30 cellular contexts compared by ENCODE assay signal in the genomic region with DNA sequence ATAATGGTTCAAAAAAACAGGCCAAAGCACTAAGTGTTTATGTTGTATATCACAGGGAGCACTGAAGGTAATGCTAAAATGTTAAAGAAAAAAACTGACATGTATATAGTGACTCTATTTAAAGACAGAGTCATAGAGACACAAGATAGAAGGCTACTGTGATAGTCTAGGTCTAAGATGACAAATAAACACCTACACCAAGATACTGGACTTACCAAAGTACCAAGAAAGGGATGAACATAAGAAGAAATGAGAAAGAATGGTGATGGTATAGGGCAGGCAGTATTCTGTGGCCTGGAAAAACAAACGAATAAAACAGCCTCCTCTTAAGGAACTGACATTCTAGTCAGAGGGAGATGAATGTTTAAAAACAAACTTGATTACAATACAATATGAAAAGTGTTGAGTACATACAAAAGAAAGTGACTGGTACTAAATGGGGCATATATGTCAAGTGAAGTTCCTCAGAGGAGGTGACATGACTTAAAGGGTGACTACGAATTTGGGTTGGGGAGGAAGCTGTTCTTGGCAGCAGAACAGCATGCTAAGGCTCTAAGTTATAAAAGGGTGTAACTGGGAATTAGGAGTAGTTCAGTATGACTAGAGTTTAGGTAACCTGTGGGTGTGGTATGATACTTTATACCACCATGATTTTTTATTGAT. TPM values are rescaled to one million over a fixed set of nuclear protein-coding genes. Genes with fewer than 3 reads are reported as not detected.
DNase-seq lines count a peak whose midpoint lies in the region; ATAC-seq lines count a peak whose summit lies in the region.
"Had no signal": no experiment of that assay in that cellular context is flagged by ENCODE, and none has a peak within 500 bp of the region (broad histone marks: within the 10 kb centered on the region; RNA-seq: fewer than 3 reads in every experiment).

No MANE protein-coding gene starts in this region.

- POLR2A ChIA-PET in CD8-positive, alpha-beta memory T cell (lab: Charles Lee) = no interaction called here

- CTCF ChIA-PET in CD8-positive, alpha-beta memory T cell (lab: Charles Lee) = interaction anchor here (1.0 kb wide), 1 partner anchor 268 kb away, joined by 3 read pairs; no protein-coding TSS in a partner anchor

- no peak overlapping the region for H3K4me3 Mint-ChIP-seq in activated T-cell treated with anti-CD3 and anti-CD28 coated beads, Interleukin-2, amount 50 U/mL, for 4 hours
- H3K4me3 Mint-ChIP-seq in CD8-positive, alpha-beta memory T cell = peak overlapping the region in 1 of 7 donors; percentile 3
- H3K4me3 Mint-ChIP-seq in activated naive CD8-positive, alpha-beta T cell treated with anti-CD3 and anti-CD28 coated beads, Interleukin-2, amount 50 U/mL, for 24 hours = no peak overlapping the region
- H3K4me3 Mint-ChIP-seq in stimulated activated memory B cell treated with anti-CD40 and anti-IgM and Interleukin-4, amounts not matched to agents 10 μg/mL and 1 μg/mL and 100 μg/mL, for 72 hours = no peak overlapping the region
- H3K4me3 Mint-ChIP-seq: nephron progenitor cell had no signal

- H3K27me3 Mint-ChIP-seq in activated T-cell treated with anti-CD3 and anti-CD28 coated beads, Interleukin-2, amount 50 U/mL, for 4 hours (ENCODE audit: low read depth) = no peaks in the 10 kb centered on the region
- H3K27me3 Mint-ChIP-seq in CD8-positive, alpha-beta memory T cell = no peaks in the 10 kb centered on the region
- no peaks in the 10 kb centered on the region for H3K27me3 Mint-ChIP-seq in activated naive CD8-positive, alpha-beta T cell treated with anti-CD3 and anti-CD28 coated beads, Interleukin-2, amount 50 U/mL, for 24 hours
- H3K27me3 Mint-ChIP-seq in stimulated activated memory B cell treated with anti-CD40 and anti-IgM and Interleukin-4, amounts not matched to agents 10 μg/mL and 1 μg/mL and 100 μg/mL, for 72 hours = no peaks in the 10 kb centered on the region

- H3K27me3 ChIP-seq in CD8-positive, alpha-beta memory T cell (ENCODE audit: insufficient read depth, low read length, poor library complexity, severe bottlenecking) = no peaks in the 10 kb centered on the region
- H3K27me3 ChIP-seq: foreskin keratinocyte, hepatocyte, ovary, Peyer's patch, testis, vagina had no signal

- peaks cover 29% of the 10 kb centered on the region for H3K36me3 Mint-ChIP-seq in activated T-cell treated with anti-CD3 and anti-CD28 coated beads, Interleukin-2, amount 50 U/mL, for 4 hours (ENCODE audit: insufficient read depth)
- peaks cover 0 to 54% (median 10%) of the 10 kb centered on the region in 3 donors for H3K36me3 Mint-ChIP-seq in CD8-positive, alpha-beta memory T cell
- H3K36me3 Mint-ChIP-seq in activated naive CD8-positive, alpha-beta T cell treated with anti-CD3 and anti-CD28 coated beads, Interleukin-2, amount 50 U/mL, for 24 hours (ENCODE audit: low read depth) = peaks cover 44% of the 10 kb centered on the region
- H3K36me3 Mint-ChIP-seq in stimulated activated memory B cell treated with anti-CD40 and anti-IgM and Interleukin-4, amounts not matched to agents 10 μg/mL and 1 μg/mL and 100 μg/mL, for 72 hours = peaks cover 31% of the 10 kb centered on the region

- H3K27ac Mint-ChIP-seq in CD8-positive, alpha-beta memory T cell = peak overlapping the region; percentile 9 to 89 (median 24)
- peak overlapping the region; percentile 66 for H3K27ac Mint-ChIP-seq in activated naive CD8-positive, alpha-beta T cell treated with anti-CD3 and anti-CD28 coated beads, Interleukin-2, amount 50 U/mL, for 24 hours
- peak overlapping the region; percentile 6 for H3K27ac Mint-ChIP-seq in stimulated activated memory B cell treated with anti-CD40 and anti-IgM and Interleukin-4, amounts not matched to agents 10 μg/mL and 1 μg/mL and 100 μg/mL, for 72 hours

- peak; percentile 42 to 55 for ATAC-seq in activated T-cell treated with anti-CD3 and anti-CD28 coated beads, Interleukin-2, amount 50 U/mL, for 4 hours
- ATAC-seq in activated naive CD8-positive, alpha-beta T cell treated with anti-CD3 and anti-CD28 coated beads, Interleukin-2, amount 50 U/mL, for 24 hours = peak; percentile 21
- ATAC-seq in stimulated activated memory B cell treated with anti-CD40 and anti-IgM and Interleukin-4, amounts not matched to agents 10 μg/mL and 1 μg/mL and 100 μg/mL, for 72 hours = no peak
- ATAC-seq: foreskin keratinocyte, left lobe of liver had no signal

- H3K27ac ChIP-seq in CD8-positive, alpha-beta memory T cell (ENCODE audit: low read depth, low read length) = no peak overlapping the region
- H3K27ac ChIP-seq: C4-2B, foreskin keratinocyte, hepatocyte, ovary, Peyer's patch, testis, vagina had no signal

- peaks cover 32% of the 10 kb centered on the region for H3K4me1 ChIP-seq in CD8-positive, alpha-beta memory T cell (ENCODE audit: insufficient read depth, low read length)

- H3K4me1 Mint-ChIP-seq in activated T-cell treated with anti-CD3 and anti-CD28 coated beads, Interleukin-2, amount 50 U/mL, for 4 hours (ENCODE audit: low read depth) = peaks cover 72% of the 10 kb centered on the region
- peaks cover 60 to 86% (median 82%) of the 10 kb centered on the region in 3 donors for H3K4me1 Mint-ChIP-seq in CD8-positive, alpha-beta memory T cell
- H3K4me1 Mint-ChIP-seq in activated naive CD8-positive, alpha-beta T cell treated with anti-CD3 and anti-CD28 coated beads, Interleukin-2, amount 50 U/mL, for 24 hours = peaks cover 71% of the 10 kb centered on the region
- H3K4me1 Mint-ChIP-seq in stimulated activated memory B cell treated with anti-CD40 and anti-IgM and Interleukin-4, amounts not matched to agents 10 μg/mL and 1 μg/mL and 100 μg/mL, for 72 hours = peaks cover 40% of the 10 kb centered on the region

- H3K4me3 ChIP-seq in CD8-positive, alpha-beta memory T cell (ENCODE audit: low read length) = no peak overlapping the region
- H3K4me3 ChIP-seq: hepatocyte, ovary, Peyer's patch, testis, vagina had no signal

- H3K9me3 Mint-ChIP-seq in activated T-cell treated with anti-CD3 and anti-CD28 coated beads, Interleukin-2, amount 50 U/mL, for 4 hours = no peaks in the 10 kb centered on the region
- no peaks in the 10 kb centered on the region for H3K9me3 Mint-ChIP-seq in CD8-positive, alpha-beta memory T cell
- no peaks in the 10 kb centered on the region for H3K9me3 Mint-ChIP-seq in activated naive CD8-positive, alpha-beta T cell treated with anti-CD3 and anti-CD28 coated beads, Interleukin-2, amount 50 U/mL, for 24 hours
- no peaks in the 10 kb centered on the region for H3K9me3 Mint-ChIP-seq in stimulated activated memory B cell treated with anti-CD40 and anti-IgM and Interleukin-4, amounts not matched to agents 10 μg/mL and 1 μg/mL and 100 μg/mL, for 72 hours
- H3K9me3 Mint-ChIP-seq: nephron progenitor cell had no signal

- H3K9me3 ChIP-seq in CD8-positive, alpha-beta memory T cell (ENCODE audit: low read length) = no peaks in the 10 kb centered on the region
- H3K9me3 ChIP-seq: ovary, Peyer's patch, testis, vagina had no signal

- DNase-seq in activated T-cell treated with anti-CD3 and anti-CD28 coated beads, Interleukin-2, amount 50 U/mL, for 4 hours = no peak
- DNase-seq in activated T-cell treated with anti-CD3 and anti-CD28 coated beads for 4 hours (no peak), T-helper 9 cell (no peak), COR-L47 (lab: John Stamatoyannopoulos, UW) (no peak), amygdala (lab: John Stamatoyannopoulos, UW) (no peak)
- no peak for DNase-seq in CD8-positive, alpha-beta memory T cell
- DNase-seq in activated naive CD8-positive, alpha-beta T cell treated with anti-CD3 and anti-CD28 coated beads, Interleukin-2, amount 50 U/mL, for 24 hours = no peak
- DNase-seq: activated CD4-positive, alpha-beta T cell treated with anti-CD3 and anti-CD28 coated beads, Interleukin-2, amount 50 U/mL, for 1 hour; DMS153; effector CD4-positive, alpha-beta T cell; erythroblast; foreskin keratinocyte; NCI-H1694; NCI-H2171; NCI-H524 treated with DMSO at 0.1 percent for 48 hours; nephron progenitor cell; ovary; Peyer's patch; retina; SIG-M5; small intestine; stimulated activated CD4-positive, alpha-beta T cell treated with anti-CD3 and anti-CD28 coated beads, Interleukin-1b, Interleukin-23, amount 100 ng/mL, for 48 hours; testis had no signal

- peaks cover 11% of the 10 kb centered on the region for H3K36me3 ChIP-seq in CD8-positive, alpha-beta memory T cell (ENCODE audit: insufficient read depth, low read length)
- H3K36me3 ChIP-seq: ovary had no signal

RNA-seq across cellular contexts. Expression of a gene that starts 5.9 kb away (rescaled TPM):
- 10 to 100 TPM; 33.4 to 41.9 (median 41.7) TPM for total RNA-seq in activated T-cell treated with anti-CD3 and anti-CD28 coated beads, Interleukin-2, amount 50 U/mL, for 4 hours
- total RNA-seq in CD8-positive, alpha-beta memory T cell = 10 to 100 TPM; 43.1 to 44.1 TPM
- polyA plus RNA-seq in CD8-positive, alpha-beta memory T cell = 30.6 TPM

RNA-seq across cellular contexts. Expression of a gene that starts 14.0 kb away (rescaled TPM):
- 1 to 10 TPM; 1.8 to 3.4 (median 2.2) TPM for total RNA-seq in activated T-cell treated with anti-CD3 and anti-CD28 coated beads, Interleukin-2, amount 50 U/mL, for 4 hours
- not detected for total RNA-seq in CD8-positive, alpha-beta memory T cell
- polyA plus RNA-seq in CD8-positive, alpha-beta memory T cell = not detected
- total RNA-seq: left lobe of liver, LHCN-M2, ovary had no signal

RNA-seq across cellular contexts. Expression of a gene that starts 49.8 kb away (rescaled TPM):
- not detected for total RNA-seq in activated T-cell treated with anti-CD3 and anti-CD28 coated beads, Interleukin-2, amount 50 U/mL, for 4 hours
- not detected for total RNA-seq in CD8-positive, alpha-beta memory T cell
- polyA plus RNA-seq in CD8-positive, alpha-beta memory T cell = not detected
- total RNA-seq: foreskin keratinocyte, hepatocyte, left lobe of liver, LHCN-M2, Peyer's patch, vagina had no signal
- polyA plus RNA-seq: AG04450, ovary had no signal

Comparison
In these comparisons a context has a peak if more than half of its experiments do, and no peak if none do; other contexts are left out.
1. H3K27ac Mint-ChIP-seq: peak in every context shown above with its lines; median percentile 66 in activated naive CD8-positive, alpha-beta T cell treated with anti-CD3 and anti-CD28 coated beads, Interleukin-2, amount 50 U/mL, for 24 hours; 24 in CD8-positive, alpha-beta memory T cell; 6 in stimulated activated memory B cell treated with anti-CD40 and anti-IgM and Interleukin-4, amounts not matched to agents 10 μg/mL and 1 μg/mL and 100 μg/mL, for 72 hours.